In the genomic region with DNA sequence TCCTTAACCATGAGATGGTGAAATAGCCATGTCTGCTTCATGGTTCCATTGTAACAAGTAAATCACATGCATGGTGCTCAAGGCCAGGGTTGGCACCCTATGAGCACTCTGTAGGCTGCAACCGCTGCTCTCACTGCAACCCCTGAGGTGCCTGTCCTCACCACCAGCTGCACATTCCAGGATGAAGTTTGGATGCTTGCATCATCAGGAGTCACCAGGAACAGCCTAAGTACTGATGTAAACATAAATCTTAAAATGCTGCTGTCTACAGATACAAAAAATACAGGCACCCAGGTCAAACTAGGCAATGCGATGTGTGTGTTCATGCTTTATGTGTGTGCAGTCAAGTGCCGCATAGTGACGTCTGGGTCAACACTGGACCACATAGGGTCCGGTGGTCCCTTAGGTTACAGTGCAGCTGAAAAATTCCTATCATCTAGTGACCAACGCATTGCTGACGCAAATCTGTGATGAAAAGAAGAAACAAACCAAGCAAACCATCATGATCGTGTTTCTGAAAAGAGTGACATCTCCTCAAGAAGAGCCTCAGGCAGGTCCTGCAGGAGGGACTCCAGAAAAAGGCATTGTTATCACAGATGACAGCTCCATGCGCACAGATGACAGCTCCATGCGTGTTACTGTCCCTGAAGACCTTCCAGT, we compare ENCODE assay signal across 1 cellular context.
TF ChIP-seq lines count a peak whose summit lies in the region.

No MANE protein-coding gene starts in this region.

TF ChIP-seq in neural cell, 6 proteins besides CTCF, POLR2A, EP300 and RAD21 (continued from another document):
- no peak for TF ChIP-seq POLR2AphosphoS5 (IDR thresholded peaks at IDR 0.05)
- TF ChIP-seq MXI1 (conservative IDR thresholded peaks at IDR 0.05; ENCODE audit: poor library complexity, severe bottlenecking) = no peak
